Comparison of ENCODE assay signal across 2 cellular contexts in the genomic region with DNA sequence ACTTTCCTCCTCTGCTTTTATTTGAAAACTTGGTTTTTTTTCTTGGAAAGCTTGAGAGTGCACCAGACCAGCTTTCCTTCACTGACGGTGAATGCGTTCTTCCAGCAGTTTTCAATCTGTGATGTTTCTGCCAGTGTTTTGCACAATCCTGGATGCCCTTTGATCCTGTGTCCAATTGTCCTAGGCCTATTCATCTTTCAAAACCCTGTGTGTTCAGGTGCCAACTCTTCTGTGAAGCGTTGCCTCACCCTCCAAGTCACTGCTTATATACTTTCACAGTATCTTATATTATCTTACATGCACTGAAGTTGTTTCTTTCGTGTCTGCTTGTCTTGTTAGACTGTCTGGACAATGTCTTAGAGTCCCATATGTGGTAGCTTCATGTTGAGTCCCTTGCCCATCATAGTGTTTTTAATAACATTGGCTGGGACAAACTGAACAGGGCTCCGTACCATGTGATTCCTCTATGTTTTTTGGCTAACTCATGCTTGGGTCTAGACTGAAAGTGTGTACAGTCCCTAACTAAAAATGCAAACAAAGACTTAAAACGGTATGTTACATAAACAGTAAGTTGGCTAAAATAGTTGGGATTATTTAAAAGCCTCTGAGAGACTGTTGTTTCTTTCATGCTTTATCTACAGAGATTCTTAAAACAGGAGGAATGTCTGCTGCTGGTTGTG.
TF ChIP-seq lines count a peak whose summit lies in the region.

No MANE protein-coding gene starts in this region.

TF ChIP-seq in A549, 52 proteins besides CTCF, POLR2A, EP300 and RAD21 (continued from another document):
- TF ChIP-seq, protein P1, sequence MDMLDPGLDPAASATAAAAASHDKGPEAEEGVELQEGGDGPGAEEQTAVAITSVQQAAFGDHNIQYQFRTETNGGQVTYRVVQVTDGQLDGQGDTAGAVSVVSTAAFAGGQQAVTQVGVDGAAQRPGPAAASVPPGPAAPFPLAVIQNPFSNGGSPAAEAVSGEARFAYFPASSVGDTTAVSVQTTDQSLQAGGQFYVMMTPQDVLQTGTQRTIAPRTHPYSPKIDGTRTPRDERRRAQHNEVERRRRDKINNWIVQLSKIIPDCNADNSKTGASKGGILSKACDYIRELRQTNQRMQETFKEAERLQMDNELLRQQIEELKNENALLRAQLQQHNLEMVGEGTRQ (IDR thresholded peaks at IDR 0.05) = no peak
TF ChIP-seq in A549: peak in this region for 1.

TF ChIP-seq in endothelial cell of umbilical vein, 7 proteins besides CTCF, POLR2A, EP300 and RAD21 (continued from another document):
- no peak for TF ChIP-seq GATA2 (IDR thresholded peaks at IDR 0.05; ENCODE audit: insufficient read depth, insufficient read length, low read depth, low read length)
- no peak for TF ChIP-seq JUN (IDR thresholded peaks at IDR 0.05; ENCODE audit: borderline replicate concordance, insufficient read depth, insufficient read length, low read depth)
- TF ChIP-seq FOS (IDR thresholded peaks at IDR 0.05; ENCODE audit: borderline replicate concordance, insufficient read depth, low read length) = no peak
- TF ChIP-seq POLR2AphosphoS5 (IDR thresholded peaks at IDR 0.05; ENCODE audit: insufficient read depth, low read depth, low read length) = no peak
- TF ChIP-seq, protein P2, sequence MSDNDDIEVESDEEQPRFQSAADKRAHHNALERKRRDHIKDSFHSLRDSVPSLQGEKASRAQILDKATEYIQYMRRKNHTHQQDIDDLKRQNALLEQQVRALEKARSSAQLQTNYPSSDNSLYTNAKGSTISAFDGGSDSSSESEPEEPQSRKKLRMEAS (IDR thresholded peaks at IDR 0.05; ENCODE audit: insufficient read depth, insufficient read length) = no peak
- no peak for TF ChIP-seq MYC (IDR thresholded peaks at IDR 0.05; ENCODE audit: low read depth, low read length)
